In genomic region chr7:108108131-108108530, GRCh38 we compare ENCODE assay signal across 21 cellular contexts. TPM values are rescaled to one million over a fixed set of nuclear protein-coding genes. Genes with fewer than 3 reads are reported as not detected.
DNase-seq lines count a peak whose midpoint lies in the region; ATAC-seq and TF ChIP-seq lines count a peak whose summit lies in the region.
"Had no signal": no experiment of that assay in that cellular context is flagged by ENCODE, and none has a peak within 500 bp of the region (broad histone marks: within the 10 kb centered on the region; RNA-seq: fewer than 3 reads in every experiment).

No MANE protein-coding gene starts in this region.

- POLR2A ChIA-PET in PC-3 (lab: Charles Lee; ENCODE audit: unreplicated experiment) = no interaction called here
- POLR2A ChIA-PET in naive thymus-derived CD4-positive, alpha-beta T cell (lab: Charles Lee) = no interaction called here

- H3K4me2 ChIP-seq in GM23248 (ENCODE audit: unreplicated experiment) = no peak overlapping the region
- H3K4me2 ChIP-seq in PC-3 (ENCODE audit: low read length) = no peak overlapping the region

- H3K27ac Mint-ChIP-seq in neural crest cell (ENCODE audit: unreplicated experiment) = peak overlapping the region; percentile 50
- H3K27ac Mint-ChIP-seq in activated T-helper 2 cell treated with anti-CD3 and anti-CD28 coated beads, Interferon-gamma antibody, Interleukin-2, Interleukin-4, amounts not matched to agents 10 μg/mL and 5 μg/mL and 100 μg/mL, durations not matched to agents 14 hours and 24 hours and 36 hours = no peak overlapping the region
- H3K27ac Mint-ChIP-seq in naive thymus-derived CD4-positive, alpha-beta T cell = no peak overlapping the region
- H3K27ac Mint-ChIP-seq: CD4-positive, CD25-positive, alpha-beta regulatory T cell; CD8-positive, alpha-beta memory T cell had no signal

- H3K4me1 ChIP-seq in GM23248 (ENCODE audit: insufficient read depth) (peaks cover 8% of the 10 kb centered on the region; the same call in 1 of the 2 replicates), PC-3 (ENCODE audit: insufficient read depth, low read length) (no peaks in the 10 kb centered on the region)
- H3K4me1 ChIP-seq in naive thymus-derived CD4-positive, alpha-beta T cell (ENCODE audit: control insufficient read depth in 2 of 2, insufficient read depth in 2 of 2, low read length in 2 of 2) = no peaks in the 10 kb centered on the region
- H3K4me1 ChIP-seq: BE2C, HAP-1 had no signal

- no peaks in the 10 kb centered on the region for H3K9me3 ChIP-seq in GM23248 (ENCODE audit: low read depth)
- H3K9me3 ChIP-seq in PC-3 (ENCODE audit: low read length) = no peaks in the 10 kb centered on the region
- H3K9me3 ChIP-seq in naive thymus-derived CD4-positive, alpha-beta T cell (ENCODE audit: control insufficient read depth in 2 of 3, low read length in 3 of 3) = no peaks in the 10 kb centered on the region
- H3K9me3 ChIP-seq: BE2C, HAP-1 had no signal

- H3F3A ChIP-seq in GM23248 (ENCODE audit: insufficient read depth) (no peaks in the 10 kb centered on the region), PC-3 (ENCODE audit: low read length, unreplicated experiment) (no peaks in the 10 kb centered on the region)

- TF ChIP-seq CTCF in PC-3 (conservative IDR thresholded peaks at IDR 0.05; ENCODE audit: low read depth, low read length) (no peak), neural crest cell (conservative IDR thresholded peaks at IDR 0.05) (no peak)

- CTCF ChIA-PET in PC-3 (lab: Charles Lee) = no interaction called here
- CTCF ChIA-PET in naive thymus-derived CD4-positive, alpha-beta T cell (lab: Charles Lee) = no interaction called here

- H3K4me3 ChIP-seq in GM23248 (no peak overlapping the region), PC-3 (ENCODE audit: low read length) (no peak overlapping the region)
- no peak overlapping the region for H3K4me3 ChIP-seq in naive thymus-derived CD4-positive, alpha-beta T cell (ENCODE audit: low read length)
- H3K4me3 ChIP-seq: GM12878, HAP-1 had no signal

- H4K20me1 ChIP-seq in GM23248 (ENCODE audit: insufficient read depth) (no peaks in the 10 kb centered on the region), PC-3 (ENCODE audit: low read length) (no peaks in the 10 kb centered on the region)

- H2AFZ ChIP-seq in GM23248 (0 out of 2 replicates have a peak overlapping the region, but pooled peaks have one; percentile 53), PC-3 (ENCODE audit: low read length) (no peak overlapping the region)

- BruUV-seq in PC-3 (replicated peaks; lab: Mats Ljungman, UMichigan) = no TSS peak

- peak; percentile 64; the same call in 1 of the 2 replicates for ATAC-seq in PC-3
- ATAC-seq in HG02763 (IDR thresholded peaks at IDR 0.05; ENCODE audit: unreplicated experiment) = no peak
- no peak for ATAC-seq in naive thymus-derived CD4-positive, alpha-beta T cell
- ATAC-seq: GM12878 had no signal

- H3K9me2 ChIP-seq in GM23248 (ENCODE audit: insufficient read depth) (0 out of 2 replicates have a peak, but pooled peaks cover 5% of the 10 kb centered on the region), PC-3 (replicated peaks; ENCODE audit: low read length) (no peaks in the 10 kb centered on the region)

- H3K27ac ChIP-seq in GM23248 (no peak overlapping the region), PC-3 (ENCODE audit: low read length) (no peak overlapping the region)
- H3K27ac ChIP-seq in naive thymus-derived CD4-positive, alpha-beta T cell (ENCODE audit: low read depth, low read length) = no peak overlapping the region
- H3K27ac ChIP-seq: HL-60 had no signal

- H3K36me3 Mint-ChIP-seq in neural crest cell (ENCODE audit: low read depth) = no peaks in the 10 kb centered on the region
- H3K36me3 Mint-ChIP-seq in activated T-helper 2 cell treated with anti-CD3 and anti-CD28 coated beads, Interferon-gamma antibody, Interleukin-2, Interleukin-4, amounts not matched to agents 10 μg/mL and 5 μg/mL and 100 μg/mL, durations not matched to agents 14 hours and 24 hours and 36 hours (ENCODE audit: low read depth) = no peaks in the 10 kb centered on the region
- no peaks in the 10 kb centered on the region for H3K36me3 Mint-ChIP-seq in naive thymus-derived CD4-positive, alpha-beta T cell
- H3K36me3 Mint-ChIP-seq: CD4-positive, CD25-positive, alpha-beta regulatory T cell; CD8-positive, alpha-beta memory T cell had no signal

- H3K4me3 Mint-ChIP-seq in neural crest cell = no peak overlapping the region
- no peak overlapping the region for H3K4me3 Mint-ChIP-seq in activated T-helper 2 cell treated with anti-CD3 and anti-CD28 coated beads, Interferon-gamma antibody, Interleukin-2, Interleukin-4, amounts not matched to agents 10 μg/mL and 5 μg/mL and 100 μg/mL, durations not matched to agents 14 hours and 24 hours and 36 hours (ENCODE audit: low read depth)
- no peak overlapping the region for H3K4me3 Mint-ChIP-seq in naive thymus-derived CD4-positive, alpha-beta T cell
- H3K4me3 Mint-ChIP-seq: CD4-positive, CD25-positive, alpha-beta regulatory T cell; CD8-positive, alpha-beta memory T cell had no signal

- H3K4me1 Mint-ChIP-seq in neural crest cell = no peaks in the 10 kb centered on the region
- no peaks in the 10 kb centered on the region for H3K4me1 Mint-ChIP-seq in activated T-helper 2 cell treated with anti-CD3 and anti-CD28 coated beads, Interferon-gamma antibody, Interleukin-2, Interleukin-4, amounts not matched to agents 10 μg/mL and 5 μg/mL and 100 μg/mL, durations not matched to agents 14 hours and 24 hours and 36 hours (ENCODE audit: low read depth)
- no peaks in the 10 kb centered on the region for H3K4me1 Mint-ChIP-seq in naive thymus-derived CD4-positive, alpha-beta T cell
- H3K4me1 Mint-ChIP-seq: CD4-positive, CD25-positive, alpha-beta regulatory T cell; CD8-positive, alpha-beta memory T cell had no signal

- H3K36me3 ChIP-seq in GM23248 (ENCODE audit: low read depth) (no peaks in the 10 kb centered on the region), PC-3 (ENCODE audit: low read depth, low read length) (no peaks in the 10 kb centered on the region)
- no peaks in the 10 kb centered on the region for H3K36me3 ChIP-seq in naive thymus-derived CD4-positive, alpha-beta T cell (ENCODE audit: control insufficient read depth in 2 of 3, insufficient read depth in 3 of 3, low read length in 3 of 3)
- H3K36me3 ChIP-seq: BE2C, HAP-1 had no signal

- H3K9ac ChIP-seq in GM23248 (no peak overlapping the region), PC-3 (ENCODE audit: low read length) (no peak overlapping the region)

- H3K9me3 Mint-ChIP-seq in neural crest cell = peaks cover 2% of the 10 kb centered on the region
- no peaks in the 10 kb centered on the region for H3K9me3 Mint-ChIP-seq in activated T-helper 2 cell treated with anti-CD3 and anti-CD28 coated beads, Interferon-gamma antibody, Interleukin-2, Interleukin-4, amounts not matched to agents 10 μg/mL and 5 μg/mL and 100 μg/mL, durations not matched to agents 14 hours and 24 hours and 36 hours
- H3K9me3 Mint-ChIP-seq in naive thymus-derived CD4-positive, alpha-beta T cell = no peaks in the 10 kb centered on the region
- H3K9me3 Mint-ChIP-seq: CD8-positive, alpha-beta memory T cell had no signal

- H3K27me3 ChIP-seq in GM23248 (replicated peaks; ENCODE audit: insufficient read depth) = no peaks in the 10 kb centered on the region
- no peaks in the 10 kb centered on the region for H3K27me3 ChIP-seq in PC-3 (ENCODE audit: low read length)
- no peaks in the 10 kb centered on the region for H3K27me3 ChIP-seq in naive thymus-derived CD4-positive, alpha-beta T cell (ENCODE audit: control insufficient read depth in 2 of 2, insufficient read depth in 2 of 2, low read length in 2 of 2)
- H3K27me3 ChIP-seq: BE2C had no signal

- in situ Hi-C loops in GM23248 (cut with MboI) = no loop called here

- DNase-seq in GM23248 (no peak), PC-3 (no peak), neural crest cell (ENCODE audit: low read depth, low spot score) (no peak)
- DNase-seq in activated T-helper 2 cell treated with anti-CD3 and anti-CD28 coated beads, Interferon-gamma antibody, Interleukin-2, Interleukin-4, amounts not matched to agents 10 μg/mL and 5 μg/mL and 100 μg/mL, durations not matched to agents 14 hours and 24 hours and 36 hours (ENCODE audit: low spot score) = no peak
- DNase-seq in naive thymus-derived CD4-positive, alpha-beta T cell = no peak
- DNase-seq: ACHN; BE2C; C1 segment of cervical spinal cord; CD4-positive, CD25-positive, alpha-beta regulatory T cell; CD8-positive, alpha-beta memory T cell; COR-L47; DMS 273 treated with DMSO at 0.1 percent for 48 hours; DMS53; DND-41; EL; IMR-90 had no signal

- no peaks in the 10 kb centered on the region for H3K27me3 Mint-ChIP-seq in neural crest cell (ENCODE audit: low read depth)
- peaks cover 6% of the 10 kb centered on the region for H3K27me3 Mint-ChIP-seq in activated T-helper 2 cell treated with anti-CD3 and anti-CD28 coated beads, Interferon-gamma antibody, Interleukin-2, Interleukin-4, amounts not matched to agents 10 μg/mL and 5 μg/mL and 100 μg/mL, durations not matched to agents 14 hours and 24 hours and 36 hours (ENCODE audit: low read depth)
- peaks cover 0 to 6% (median 0%) of the 10 kb centered on the region in 5 donors for H3K27me3 Mint-ChIP-seq in naive thymus-derived CD4-positive, alpha-beta T cell

- no peaks in the 10 kb centered on the region for H3K79me2 ChIP-seq in GM23248 (ENCODE audit: insufficient read depth)
- H3K79me2 ChIP-seq in PC-3 (ENCODE audit: low read length) = no peaks in the 10 kb centered on the region

- intact Hi-C loops in PC-3 (cut with micrococcal nuclease) = no loop called here
- intact Hi-C loops in activated T-helper 2 cell treated with anti-CD3 and anti-CD28 coated beads, Interferon-gamma antibody, Interleukin-2, Interleukin-4, amounts not matched to agents 10 μg/mL and 5 μg/mL and 100 μg/mL, durations not matched to agents 14 hours and 24 hours and 36 hours (cut with micrococcal nuclease) = no loop called here
- intact Hi-C loops in naive thymus-derived CD4-positive, alpha-beta T cell (cut with micrococcal nuclease) = no loop called here

RNA-seq across cellular contexts. Expression of gene LAMB4, which starts 22.0 kb away (rescaled TPM):
- not detected in 2 replicates for total RNA-seq in GM23248 (2014; rRNA removed; shearing (Covaris generic))
- polyA plus RNA-seq in GM23248 (2016; fragmentation: Nextera tagmentation; extraction: Ambion mirVana) = 0.08 and 0.16 TPM in 2 replicates
- 0.04 TPM in 1 of 2 replicates, not detected in the other for total RNA-seq in PC-3 (2014; rRNA removed)
- total RNA-seq in neural crest cell = 0.11 and 0.16 TPM in 2 replicates
- total RNA-seq in activated T-helper 2 cell treated with anti-CD3 and anti-CD28 coated beads, Interferon-gamma antibody, Interleukin-2, Interleukin-4, amounts not matched to agents 10 μg/mL and 5 μg/mL and 100 μg/mL, durations not matched to agents 14 hours and 24 hours and 36 hours = not detected in 2 replicates
- under 1 TPM in 1 of 5 experiments, not detected in 4; 0.17 TPM for total RNA-seq in naive thymus-derived CD4-positive, alpha-beta T cell
- not detected for polyA plus RNA-seq in naive thymus-derived CD4-positive, alpha-beta T cell
- total RNA-seq: CD4-positive, CD25-positive, alpha-beta regulatory T cell; CD8-positive, alpha-beta memory T cell; G401 had no signal
- polyA plus RNA-seq: CD4-positive, CD25-positive, alpha-beta regulatory T cell; CD8-positive, alpha-beta memory T cell had no signal
